Comparison of ENCODE assay signal across 8 cellular contexts in the genomic region with DNA sequence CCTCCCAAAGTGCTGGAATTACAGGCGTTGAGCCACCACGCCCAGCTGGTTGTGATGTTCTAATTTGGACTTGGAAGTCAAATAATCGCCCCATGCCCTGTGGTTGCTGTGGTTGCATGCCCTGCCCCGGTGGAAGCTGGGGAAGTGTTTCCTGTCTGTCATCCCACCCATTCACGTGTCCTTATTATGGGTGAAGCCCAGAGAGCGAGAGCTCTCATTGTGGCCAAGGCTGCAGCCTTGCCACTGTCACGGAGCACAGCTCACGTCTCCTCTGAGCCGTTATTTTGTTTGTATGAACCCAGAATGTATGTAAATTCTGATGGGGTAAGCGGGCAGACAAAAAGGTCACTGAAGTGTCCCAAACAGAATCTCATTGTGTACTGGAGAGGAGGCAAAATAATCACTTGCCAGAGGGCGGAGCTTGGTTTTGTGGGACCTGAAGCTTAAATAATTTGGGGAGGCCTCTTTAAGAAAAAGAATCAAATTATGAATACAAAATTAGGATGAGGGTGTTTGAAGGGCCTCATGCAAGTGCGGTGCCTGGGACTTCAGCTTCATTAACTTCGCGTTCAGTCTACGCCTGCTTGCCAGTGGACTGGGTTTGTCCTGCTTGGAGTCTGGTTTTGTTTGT. TPM values are rescaled to one million over a fixed set of nuclear protein-coding genes. Genes with fewer than 3 reads are reported as not detected.
DNase-seq lines count a peak whose midpoint lies in the region; ATAC-seq, FAIRE-seq and TF ChIP-seq lines count a peak whose summit lies in the region.

No MANE protein-coding gene starts in this region.

- H3K4me3 ChIP-seq in H7 (ENCODE audit: insufficient read depth, low read depth, low read length) = no peak overlapping the region

- FAIRE-seq in urothelium cell line (lab: Jason Lieb, UNC) = no peak

- H3K27ac Mint-ChIP-seq in natural killer cell = peak overlapping the region; percentile 64 to 86
- no peak overlapping the region for H3K27ac Mint-ChIP-seq in nephron progenitor cell

- H3K9me3 Mint-ChIP-seq in natural killer cell = no peaks in the 10 kb centered on the region
- H3K9me3 Mint-ChIP-seq in nephron progenitor cell = peaks cover 12% of the 10 kb centered on the region

- intact Hi-C loops in natural killer cell (cut with micrococcal nuclease) = loop anchor here (2.0 kb wide), 1 partner anchor 16 kb away; no protein-coding TSS in a partner anchor

- H3K4me1 Mint-ChIP-seq in natural killer cell (peaks cover 16 to 25% of the 10 kb centered on the region in 2 donors), nephron progenitor cell (peaks cover 14% of the 10 kb centered on the region)

- H3K27me3 ChIP-seq in H7 (ENCODE audit: control insufficient read depth, insufficient read depth, low read length) = no peaks in the 10 kb centered on the region

- H3K36me3 ChIP-seq in H7 (replicated peaks; ENCODE audit: control insufficient read depth, insufficient read depth, low read length) = no peaks in the 10 kb centered on the region

- H3K27me3 Mint-ChIP-seq in natural killer cell (ENCODE audit: low read depth in 2 of 2) (peaks cover 0 to 2% of the 10 kb centered on the region in 2 donors), nephron progenitor cell (ENCODE audit: low read depth, poor library complexity) (peaks cover 13% of the 10 kb centered on the region)

- TF ChIP-seq CTCF in natural killer cell (IDR thresholded peaks at IDR 0.05) (no peak), nephron progenitor cell (IDR thresholded peaks at IDR 0.05) (no peak)

- H3K27ac ChIP-seq in angular gyrus (ENCODE audit: low read depth, low read length) = peak overlapping the region; percentile 82

- ATAC-seq in natural killer cell (peak; percentile 55 to 76 (median 60)), HG03139 (IDR thresholded peaks at IDR 0.05; ENCODE audit: unreplicated experiment) (no peak)

- H3K36me3 Mint-ChIP-seq in natural killer cell (no peaks in the 10 kb centered on the region), nephron progenitor cell (ENCODE audit: low read depth) (peaks cover 3% of the 10 kb centered on the region)

- H3K4me3 Mint-ChIP-seq in natural killer cell (peak overlapping the region; percentile 49), nephron progenitor cell (no peak overlapping the region)

- DNase-seq in GDM1 (lab: John Stamatoyannopoulos, UW) = peak; percentile 67
- peak; percentile 7 to 43 for DNase-seq in NOMO-1 (lab: John Stamatoyannopoulos, UW; ENCODE audit: unreplicated experiment in 2 of 2)
- DNase-seq in natural killer cell = peak; percentile 37
- DNase-seq in H7 = no peak
- no peak for DNase-seq in urothelium cell line (ENCODE audit: low spot score)
- no peak for DNase-seq in nephron progenitor cell

RNA-seq across cellular contexts. Expression of a gene that starts 25.8 kb away (rescaled TPM):
- total RNA-seq in natural killer cell = not detected
- not detected in 2 replicates for total RNA-seq in H7 (2014; rRNA removed; shearing (Covaris generic))

Comparison
In these comparisons a context has a peak if more than half of its experiments do, and no peak if none do; other contexts are left out.
1. DNase-seq: peak in GDM1 (single experiment), NOMO-1 (2 of 2) and natural killer cell (single experiment); none in H7 (single experiment), urothelium cell line (single experiment) and nephron progenitor cell (single experiment).